In genomic region chr14:52950898-52951729, GRCh38 we compare ENCODE assay signal across 8 cellular contexts. TPM values are rescaled to one million over a fixed set of nuclear protein-coding genes. Genes with fewer than 3 reads are reported as not detected.
DNase-seq lines count a peak whose midpoint lies in the region; ATAC-seq and TF ChIP-seq lines count a peak whose summit lies in the region.

A gene with protein sequence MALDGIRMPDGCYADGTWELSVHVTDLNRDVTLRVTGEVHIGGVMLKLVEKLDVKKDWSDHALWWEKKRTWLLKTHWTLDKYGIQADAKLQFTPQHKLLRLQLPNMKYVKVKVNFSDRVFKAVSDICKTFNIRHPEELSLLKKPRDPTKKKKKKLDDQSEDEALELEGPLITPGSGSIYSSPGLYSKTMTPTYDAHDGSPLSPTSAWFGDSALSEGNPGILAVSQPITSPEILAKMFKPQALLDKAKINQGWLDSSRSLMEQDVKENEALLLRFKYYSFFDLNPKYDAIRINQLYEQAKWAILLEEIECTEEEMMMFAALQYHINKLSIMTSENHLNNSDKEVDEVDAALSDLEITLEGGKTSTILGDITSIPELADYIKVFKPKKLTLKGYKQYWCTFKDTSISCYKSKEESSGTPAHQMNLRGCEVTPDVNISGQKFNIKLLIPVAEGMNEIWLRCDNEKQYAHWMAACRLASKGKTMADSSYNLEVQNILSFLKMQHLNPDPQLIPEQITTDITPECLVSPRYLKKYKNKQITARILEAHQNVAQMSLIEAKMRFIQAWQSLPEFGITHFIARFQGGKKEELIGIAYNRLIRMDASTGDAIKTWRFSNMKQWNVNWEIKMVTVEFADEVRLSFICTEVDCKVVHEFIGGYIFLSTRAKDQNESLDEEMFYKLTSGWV (minus strand): TSS chr14:52951050. CDS start chr14:52950568, 482 bp downstream.

- H3K36me3 ChIP-seq in adipocyte (ENCODE audit: control insufficient read depth, insufficient read depth, low read length, severe bottlenecking) (peaks cover 22% of the 10 kb centered on the region), neural progenitor cell (no peaks in the 10 kb centered on the region)

- H3F3A ChIP-seq in neural progenitor cell (ENCODE audit: low read depth) = peaks cover 28% of the 10 kb centered on the region

- DNase-seq in NCI-H1436 (lab: John Stamatoyannopoulos, UW) (peak; percentile 73), NCI-H1436 treated with DMSO at 0.1 percent for 48 hours (lab: John Stamatoyannopoulos, UW) (no peak), NCI-H82 (lab: John Stamatoyannopoulos, UW) (peak; percentile 90), adipocyte (ENCODE audit: low read depth) (peak; percentile 97), glomerular visceral epithelial cell (ENCODE audit: extremely low spot score) (peak; percentile 94), neural progenitor cell (ENCODE audit: low spot score) (peak; percentile 97)

- peaks cover 38% of the 10 kb centered on the region for H3K4me1 ChIP-seq in adipocyte (ENCODE audit: control insufficient read depth, insufficient read depth, low read length)
- peaks cover 43% of the 10 kb centered on the region for H3K4me1 ChIP-seq in neural progenitor cell

- H3K9ac ChIP-seq in adipocyte (ENCODE audit: low read length) = peak within 1 kb of the TSS; percentile 99
- peak within 1 kb of the TSS; percentile 78 for H3K9ac ChIP-seq in neural progenitor cell

- peaks cover 5% of the 10 kb centered on the region for H3K27me3 Mint-ChIP-seq in neural progenitor cell (ENCODE audit: insufficient read depth, low read depth)

- H3K4me3 ChIP-seq in adipocyte (ENCODE audit: low read length) = peak within 1 kb of the TSS; percentile 93
- peak within 1 kb of the TSS; percentile 90 for H3K4me3 ChIP-seq in neural progenitor cell

- peaks cover 53% of the 10 kb centered on the region for H3K4me1 Mint-ChIP-seq in neural progenitor cell

- H2AFZ ChIP-seq in neural progenitor cell (replicated peaks) = peak within 1 kb of the TSS; percentile 61

- H3K9me3 Mint-ChIP-seq in neural progenitor cell = no peaks in the 10 kb centered on the region

- peaks cover 29% of the 10 kb centered on the region for H4K20me1 ChIP-seq in neural progenitor cell (ENCODE audit: low read depth)

- peaks cover 4% of the 10 kb centered on the region for H3K36me3 Mint-ChIP-seq in neural progenitor cell

- H3K79me2 ChIP-seq in neural progenitor cell (ENCODE audit: low read depth) = peaks cover 52% of the 10 kb centered on the region

- peak within 1 kb of the TSS; percentile 98 for H3K27ac ChIP-seq in neural progenitor cell

- peak within 1 kb of the TSS; percentile 99 for H3K27ac Mint-ChIP-seq in neural progenitor cell

- H3K9me3 ChIP-seq in adipocyte (ENCODE audit: control insufficient read depth, low read length) = no peaks in the 10 kb centered on the region
- no peaks in the 10 kb centered on the region for H3K9me3 ChIP-seq in neural progenitor cell (ENCODE audit: low read depth)

- H3K27me3 ChIP-seq in adipocyte (replicated peaks; ENCODE audit: control insufficient read depth, insufficient read depth, low read length) (no peaks in the 10 kb centered on the region), neural progenitor cell (no peaks in the 10 kb centered on the region)

- ATAC-seq in HG03066 (IDR thresholded peaks at IDR 0.05; ENCODE audit: low read depth, unreplicated experiment) = peak; percentile 60
- ATAC-seq in HG03196 (IDR thresholded peaks at IDR 0.05; ENCODE audit: unreplicated experiment) = no peak

- no peak for TF ChIP-seq CTCF in neural progenitor cell (IDR thresholded peaks at IDR 0.05)

- H3K4me3 Mint-ChIP-seq in neural progenitor cell = peak within 1 kb of the TSS; percentile 95

- H3K4me2 ChIP-seq in neural progenitor cell = peak within 1 kb of the TSS; percentile 96

RNA-seq across cellular contexts. Expression of the gene that starts here (rescaled TPM):
- 114 and 166 TPM in 2 replicates for total RNA-seq in neural progenitor cell (ENCODE audit: low replicate concordance)
